In the genomic region with DNA sequence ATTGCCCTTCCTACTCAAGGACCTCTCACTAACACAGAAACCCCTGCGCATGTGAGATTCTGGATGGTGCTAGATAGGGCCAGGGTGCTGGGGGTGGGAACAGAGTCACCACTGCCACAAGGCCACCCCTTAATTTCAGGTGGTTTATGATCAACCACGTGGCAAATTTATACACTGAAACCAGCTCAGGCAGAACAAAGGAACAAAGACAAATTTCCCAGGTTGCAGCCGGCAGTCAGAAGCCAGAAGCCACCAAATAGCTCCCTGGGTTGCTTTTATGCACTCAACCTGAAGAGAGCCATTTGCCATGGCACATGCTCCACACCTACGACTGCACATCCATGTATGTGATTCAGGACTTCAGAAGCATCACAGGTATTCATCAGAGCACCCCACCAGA, we compare ENCODE assay signal across 8 cellular contexts. TPM values are rescaled to one million over a fixed set of nuclear protein-coding genes. Genes with fewer than 3 reads are reported as not detected.
DNase-seq lines count a peak whose midpoint lies in the region; ATAC-seq and TF ChIP-seq lines count a peak whose summit lies in the region.

No MANE protein-coding gene starts in this region.

- H3K36me3 ChIP-seq in thoracic aorta: no peaks in the 10 kb centered on the region

- H3K36me3 Mint-ChIP-seq in central memory CD8-positive, alpha-beta T cell (ENCODE audit: insufficient read depth): peaks cover 27% of the 10 kb centered on the region

- peak overlapping the region; percentile 86 for H3K27ac Mint-ChIP-seq in central memory CD8-positive, alpha-beta T cell (ENCODE audit: low read depth)

- H3K9me3 ChIP-seq in thoracic aorta: no peaks in the 10 kb centered on the region

- H3K4me3 Mint-ChIP-seq in central memory CD8-positive, alpha-beta T cell: peak overlapping the region; percentile 87

- no peaks in the 10 kb centered on the region for H3K27me3 ChIP-seq in thoracic aorta (replicated peaks; ENCODE audit: insufficient read depth)

- H3K27ac ChIP-seq in thoracic aorta: peak overlapping the region; percentile 91 to 93

- intact Hi-C loops in sciatic nerve (cut with DNase I): loop anchor here (10.0 kb wide), 1 partner anchor 145 kb away; no protein-coding TSS in a partner anchor

- H3K4me1 Mint-ChIP-seq in central memory CD8-positive, alpha-beta T cell: peaks cover 80% of the 10 kb centered on the region

- no peaks in the 10 kb centered on the region for H3K27me3 Mint-ChIP-seq in central memory CD8-positive, alpha-beta T cell

- H3K4me3 ChIP-seq in GM12865 (ENCODE audit: low read depth, low read length) (peak overlapping the region; percentile 95), thoracic aorta (peak overlapping the region; percentile 96)

- ATAC-seq in GM21529 (IDR thresholded peaks at IDR 0.05; ENCODE audit: unreplicated experiment): peak; percentile 24
- peak; percentile 55 for ATAC-seq in central memory CD8-positive, alpha-beta T cell (replicated peaks; ENCODE audit: extremely low read depth, poor library complexity, severe bottlenecking)
- ATAC-seq in thoracic aorta (ENCODE audit: insufficient number of reproducible peaks, low FRiP score, low read depth): no peak
- no peak for ATAC-seq in sciatic nerve

- peaks cover 49 to 58% of the 10 kb centered on the region in 2 donors for H3K4me1 ChIP-seq in thoracic aorta (ENCODE audit: control insufficient read depth in 1 of 2, low read depth in 2 of 2)

- DNase-seq in GM12865 (ENCODE audit: low read depth): peak; percentile 78
- DNase-seq in NCI-H345 (lab: John Stamatoyannopoulos, UW): peak; percentile 61
- DNase-seq in central memory CD8-positive, alpha-beta T cell (ENCODE audit: low spot score in 2 of 2): peak in 1 of 2 donors; percentile 46
- DNase-seq in thoracic aorta (ENCODE audit: low spot score): no peak
- DNase-seq in sciatic nerve (ENCODE audit: low spot score): no peak
- no peak for DNase-seq in T1000 (lab: John Stamatoyannopoulos, UW)
- no peak for DNase-seq in SW 1271 (lab: John Stamatoyannopoulos, UW)

- H3K9me3 Mint-ChIP-seq in central memory CD8-positive, alpha-beta T cell: no peaks in the 10 kb centered on the region

- TF ChIP-seq CTCF in GM12865 (IDR thresholded peaks at IDR 0.05; ENCODE audit: insufficient read depth, low read depth, low read length, missing control alignments) (no peak), thoracic aorta (IDR thresholded peaks at IDR 0.05) (no peak)

RNA-seq across cellular contexts. Expression of gene VOPP1, which starts 2.5 kb away (rescaled TPM):
- total RNA-seq in thoracic aorta (100 to 1,000 TPM in 1 of 2 donors, 10 to 100 TPM in 1; 88.9 to 131 TPM), sciatic nerve (66.2 TPM)

Comparison
In these comparisons a context has a peak if more than half of its experiments do, and no peak if none do; other contexts are left out.
1. DNase-seq: peak in GM12865 (single experiment) and NCI-H345 (single experiment); none in thoracic aorta (single experiment), sciatic nerve (single experiment), T1000 (single experiment) and SW 1271 (0 of 2).
2. ATAC-seq: peak in GM21529 (single experiment) and central memory CD8-positive, alpha-beta T cell (single experiment); none in thoracic aorta (single experiment) and sciatic nerve (single experiment).